ENCODE assay signal across 8 cellular contexts in the genomic region with DNA sequence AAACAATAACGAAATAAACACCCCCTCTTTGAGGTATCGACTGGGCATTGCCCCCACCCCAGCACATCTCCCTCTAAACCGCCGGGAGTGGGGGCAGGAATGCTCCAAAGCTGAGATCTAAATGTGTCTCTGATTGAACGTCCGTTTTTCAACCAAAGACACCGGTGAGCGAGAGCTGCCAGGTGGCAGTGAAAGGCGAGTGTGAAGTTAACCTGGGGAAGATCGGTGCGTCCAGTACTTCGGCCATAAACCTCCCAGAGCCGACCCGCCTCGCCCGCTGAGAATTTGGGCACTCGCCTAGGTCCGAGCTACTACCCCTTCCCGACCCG. TPM values are rescaled to one million over a fixed set of nuclear protein-coding genes. Genes with fewer than 3 reads are reported as not detected.
DNase-seq lines count a peak whose midpoint lies in the region; ATAC-seq and TF ChIP-seq lines count a peak whose summit lies in the region.

No MANE protein-coding gene starts in this region.

- peak; percentile 27 for ATAC-seq in GM19035 (IDR thresholded peaks at IDR 0.05; ENCODE audit: unreplicated experiment)
- peak; percentile 26 for ATAC-seq in left lobe of liver
- ATAC-seq in GM18873 (IDR thresholded peaks at IDR 0.05; ENCODE audit: low FRiP score, unreplicated experiment): no peak

- no peak overlapping the region for H3K27ac ChIP-seq in brain microvascular endothelial cell
- peak overlapping the region; percentile 85 to 93 for H3K27ac ChIP-seq in tibial artery

- no peak for TF ChIP-seq CTCF in AG09309 (IDR thresholded peaks at IDR 0.05; ENCODE audit: control insufficient read depth, insufficient read depth, low read depth, low read length, missing control alignments)
- no peak for TF ChIP-seq CTCF in LNCaP clone FGC (IDR thresholded peaks at IDR 0.05; ENCODE audit: control insufficient read depth, extremely low read depth, insufficient read depth)
- TF ChIP-seq CTCF in brain microvascular endothelial cell (IDR thresholded peaks at IDR 0.05; ENCODE audit: low read depth, low read length, missing control alignments): no peak
- no peak for TF ChIP-seq CTCF in tibial artery (IDR thresholded peaks at IDR 0.05)

- intact Hi-C loops in tibial artery (cut with DNase I; ENCODE audit: low total_unique reads): no loop called here

- H3K36me3 ChIP-seq in brain microvascular endothelial cell (replicated peaks) (no peaks in the 10 kb centered on the region), tibial artery (peaks cover 10 to 24% (median 23%) of the 10 kb centered on the region in 3 donors)

- in situ Hi-C loops in brain microvascular endothelial cell (cut with HindIII; ENCODE audit: low pct_ligation_motif_present, low sequenced_read_pairs): no loop called here

- H3K4me1 ChIP-seq in tibial artery: peaks cover 0 to 21% (median 9%) of the 10 kb centered on the region in 4 donors

- no peak for DNase-seq in AG09309 (ENCODE audit: low read depth)
- no peak for DNase-seq in LNCaP clone FGC (ENCODE audit: low read depth)
- DNase-seq in brain microvascular endothelial cell: no peak
- DNase-seq in left lobe of liver (ENCODE audit: low spot score): no peak
- no peak for DNase-seq in tibial artery
- no peak for DNase-seq in pons (ENCODE audit: low spot score)

- H3K4me3 ChIP-seq in AG09309 (ENCODE audit: control insufficient read depth, low read depth, low read length): peak overlapping the region; percentile 95
- peak overlapping the region; percentile 85 for H3K4me3 ChIP-seq in LNCaP clone FGC (ENCODE audit: low read depth, low read length)
- peak overlapping the region; percentile 77 for H3K4me3 ChIP-seq in brain microvascular endothelial cell (ENCODE audit: low read depth, low read length)
- H3K4me3 ChIP-seq in tibial artery: peak overlapping the region; percentile 92 to 98

- H3K27me3 ChIP-seq in brain microvascular endothelial cell (replicated peaks) (no peaks in the 10 kb centered on the region), tibial artery (no peaks in the 10 kb centered on the region)

- no peaks in the 10 kb centered on the region for H3K9me3 ChIP-seq in tibial artery

RNA-seq across cellular contexts. Expression of a gene that starts 0.6 kb away (rescaled TPM):
- 22.2 TPM for total RNA-seq in left lobe of liver

RNA-seq across cellular contexts. Expression of a gene that starts 14.2 kb away (rescaled TPM):
- total RNA-seq in left lobe of liver: not detected

RNA-seq across cellular contexts. Expression of a gene that starts 50.8 kb away (rescaled TPM):
- total RNA-seq in left lobe of liver: 3.0 TPM
